9 cellular contexts compared by ENCODE assay signal in genomic region chr19:17616961-17617806, GRCh38.
A peak's percentile ranks its signal among the peaks of the same experiment; 100 is the strongest.
DNase-seq lines count a peak whose midpoint lies in the region; ATAC-seq lines count a peak whose summit lies in the region.
"Had no signal": no experiment of that assay in that cellular context is flagged by ENCODE, and none has a peak within 500 bp of the region (broad histone marks: within the 10 kb centered on the region; RNA-seq: fewer than 3 reads in every experiment).

No MANE protein-coding gene starts in this region.

- no peak for ATAC-seq in activated T-cell treated with anti-CD3 and anti-CD28 coated beads, Interleukin-2, amount 50 U/mL, for 4 hours
- ATAC-seq in GM18519 (IDR thresholded peaks at IDR 0.05; ENCODE audit: low FRiP score, unreplicated experiment) (no peak), GM21526 (IDR thresholded peaks at IDR 0.05; ENCODE audit: low FRiP score, unreplicated experiment) (no peak)
- ATAC-seq: activated T-cell treated with anti-CD3 and anti-CD28 coated beads, Interleukin-2, amount 50 U/mL, for 72 hours had no signal

- peaks cover 4% of the 10 kb centered on the region for H3K4me1 Mint-ChIP-seq in activated T-cell treated with anti-CD3 and anti-CD28 coated beads, Interleukin-2, amount 50 U/mL, for 4 hours (ENCODE audit: low read depth)

- H3K9me3 Mint-ChIP-seq in activated T-cell treated with anti-CD3 and anti-CD28 coated beads, Interleukin-2, amount 50 U/mL, for 4 hours, result peaks cover 3% of the 10 kb centered on the region

- H3K4me3 ChIP-seq in skeletal muscle cell (ENCODE audit: low read depth, low read length), result peak overlapping the region; percentile 7

- H3K36me3 Mint-ChIP-seq in activated T-cell treated with anti-CD3 and anti-CD28 coated beads, Interleukin-2, amount 50 U/mL, for 4 hours (ENCODE audit: insufficient read depth), result no peaks in the 10 kb centered on the region

- DNase-seq in activated CD4-positive, alpha-beta T cell treated with anti-CD3 and anti-CD28 coated beads for 48 hours, result peak; percentile 49
- no peak for DNase-seq in activated CD4-positive, alpha-beta T cell treated with anti-CD3 and anti-CD28 coated beads, Interleukin-2, amount 50 U/mL, for 1 hour
- peak; percentile 37 for DNase-seq in NAMALWA (ENCODE audit: low spot score)
- DNase-seq in epithelial cell of prostate (ENCODE audit: low read depth, low spot score), result peak; percentile 8
- no peak for DNase-seq in skeletal muscle cell (ENCODE audit: low read depth)
- no peak for DNase-seq in activated T-cell treated with anti-CD3 and anti-CD28 coated beads, Interleukin-2, amount 50 U/mL, for 4 hours

- H3K27me3 Mint-ChIP-seq in activated T-cell treated with anti-CD3 and anti-CD28 coated beads, Interleukin-2, amount 50 U/mL, for 4 hours (ENCODE audit: low read depth), result peaks cover 35% of the 10 kb centered on the region

- no peak overlapping the region for H3K27ac ChIP-seq in epithelial cell of prostate

- H3K4me3 Mint-ChIP-seq in activated T-cell treated with anti-CD3 and anti-CD28 coated beads, Interleukin-2, amount 50 U/mL, for 4 hours, result no peak overlapping the region

Comparison
In these comparisons a context has a peak if more than half of its experiments do, and no peak if none do; other contexts are left out.
1. DNase-seq: peak in activated CD4-positive, alpha-beta T cell treated with anti-CD3 and anti-CD28 coated beads for 48 hours (single experiment), NAMALWA (single experiment) and epithelial cell of prostate (single experiment); none in activated CD4-positive, alpha-beta T cell treated with anti-CD3 and anti-CD28 coated beads, Interleukin-2, amount 50 U/mL, for 1 hour (single experiment), skeletal muscle cell (single experiment) and activated T-cell treated with anti-CD3 and anti-CD28 coated beads, Interleukin-2, amount 50 U/mL, for 4 hours (single experiment).